ENCODE assay signal across 14 cellular contexts in genomic region chr6:43445576-43445975, GRCh38. TPM values are rescaled to one million over a fixed set of nuclear protein-coding genes. Genes with fewer than 3 reads are reported as not detected.
DNase-seq lines count a peak whose midpoint lies in the region; ATAC-seq and TF ChIP-seq lines count a peak whose summit lies in the region.
"Had no signal": no experiment of that assay in that cellular context is flagged by ENCODE, and none has a peak within 500 bp of the region (broad histone marks: within the 10 kb centered on the region; RNA-seq: fewer than 3 reads in every experiment).

No MANE protein-coding gene starts in this region.

- no peak for TF ChIP-seq CTCF in nephron progenitor cell (IDR thresholded peaks at IDR 0.05)
- no peak for TF ChIP-seq CTCF in testis (IDR thresholded peaks at IDR 0.05)

- no peaks in the 10 kb centered on the region for H3K9me3 ChIP-seq in T-helper 17 cell (ENCODE audit: control insufficient read depth, low read length, poor library complexity, severe bottlenecking)
- no peaks in the 10 kb centered on the region for H3K9me3 ChIP-seq in testis

- CTCF ChIA-PET in activated CD4-positive, alpha-beta T cell treated with anti-CD3 and anti-CD28 coated beads, Interleukin-2, amount 10 ng/mL, durations not matched to agents 7 days and 5 days (lab: Charles Lee), result interaction anchor here (0.6 to 1.6 kb wide), 2 partner anchors 10 to 41 kb away, joined by 3 to 5 read pairs; partner anchors contain the start of gene DLK2
- CTCF ChIA-PET in activated CD4-positive, alpha-beta T cell treated with anti-CD3 and anti-CD28 coated beads for 36 hours (lab: Charles Lee), result no interaction called here

- 88 to 91% methylated on average over 16 of the region's 16 CpGs for WGBS in testis, 2 donors

- peak overlapping the region; percentile 41 for H3K27ac Mint-ChIP-seq in activated CD4-positive, alpha-beta T cell treated with anti-CD3 and anti-CD28 coated beads, Interleukin-2, amount 10 ng/mL, durations not matched to agents 7 days and 5 days
- no peak overlapping the region for H3K27ac Mint-ChIP-seq in activated CD4-positive, alpha-beta T cell treated with anti-CD3 and anti-CD28 coated beads for 36 hours
- peak overlapping the region; percentile 71 for H3K27ac Mint-ChIP-seq in T-helper 17 cell
- H3K27ac Mint-ChIP-seq in nephron progenitor cell, result peak overlapping the region; percentile 59
- H3K27ac Mint-ChIP-seq: CD4-positive, alpha-beta T cell had no signal

- no peak overlapping the region for H3K4me3 ChIP-seq in testis

- no peaks in the 10 kb centered on the region for H3K36me3 ChIP-seq in testis (ENCODE audit: low read depth, missing control alignments)

- POLR2A ChIA-PET in activated CD4-positive, alpha-beta T cell treated with anti-CD3 and anti-CD28 coated beads, Interleukin-2, amount 10 ng/mL, durations not matched to agents 7 days and 5 days (lab: Charles Lee), result no interaction called here
- POLR2A ChIA-PET in activated CD4-positive, alpha-beta T cell treated with anti-CD3 and anti-CD28 coated beads for 36 hours (lab: Charles Lee), result no interaction called here

- no peak for ATAC-seq in activated CD4-positive, alpha-beta T cell treated with anti-CD3 and anti-CD28 coated beads for 36 hours
- no peak for ATAC-seq in T-helper 17 cell
- ATAC-seq: HCT116 had no signal

- no peak overlapping the region for H3K4me3 Mint-ChIP-seq in activated CD4-positive, alpha-beta T cell treated with anti-CD3 and anti-CD28 coated beads, Interleukin-2, amount 10 ng/mL, durations not matched to agents 7 days and 5 days
- H3K4me3 Mint-ChIP-seq in activated CD4-positive, alpha-beta T cell treated with anti-CD3 and anti-CD28 coated beads for 36 hours, result no peak overlapping the region
- H3K4me3 Mint-ChIP-seq in T-helper 17 cell (no peak overlapping the region), nephron progenitor cell (no peak overlapping the region)
- H3K4me3 Mint-ChIP-seq: CD4-positive, alpha-beta T cell had no signal

- no peaks in the 10 kb centered on the region for H3K4me1 ChIP-seq in testis

- intact Hi-C loops in activated CD4-positive, alpha-beta T cell treated with anti-CD3 and anti-CD28 coated beads for 36 hours (cut with DNase I, micrococcal nuclease), result no loop called here
- intact Hi-C loops in testis (cut with DNase I; ENCODE audit: low total_unique reads), result no loop called here

- H3K4me1 Mint-ChIP-seq in activated CD4-positive, alpha-beta T cell treated with anti-CD3 and anti-CD28 coated beads, Interleukin-2, amount 10 ng/mL, durations not matched to agents 7 days and 5 days, result no peaks in the 10 kb centered on the region
- H3K4me1 Mint-ChIP-seq in activated CD4-positive, alpha-beta T cell treated with anti-CD3 and anti-CD28 coated beads for 36 hours, result no peaks in the 10 kb centered on the region
- H3K4me1 Mint-ChIP-seq in T-helper 17 cell (peaks cover 2% of the 10 kb centered on the region), nephron progenitor cell (peaks cover 5% of the 10 kb centered on the region)

- no peaks in the 10 kb centered on the region for H3K27me3 Mint-ChIP-seq in activated CD4-positive, alpha-beta T cell treated with anti-CD3 and anti-CD28 coated beads, Interleukin-2, amount 10 ng/mL, durations not matched to agents 7 days and 5 days
- H3K27me3 Mint-ChIP-seq in activated CD4-positive, alpha-beta T cell treated with anti-CD3 and anti-CD28 coated beads for 36 hours, result no peaks in the 10 kb centered on the region
- H3K27me3 Mint-ChIP-seq in T-helper 17 cell (no peaks in the 10 kb centered on the region), nephron progenitor cell (ENCODE audit: low read depth, poor library complexity) (peaks cover 4% of the 10 kb centered on the region)
- H3K27me3 Mint-ChIP-seq: CD4-positive, alpha-beta T cell had no signal

- peaks cover 19% of the 10 kb centered on the region for H3K36me3 Mint-ChIP-seq in activated CD4-positive, alpha-beta T cell treated with anti-CD3 and anti-CD28 coated beads, Interleukin-2, amount 10 ng/mL, durations not matched to agents 7 days and 5 days (ENCODE audit: low read depth)
- H3K36me3 Mint-ChIP-seq in activated CD4-positive, alpha-beta T cell treated with anti-CD3 and anti-CD28 coated beads for 36 hours (ENCODE audit: low read depth), result peaks cover 16% of the 10 kb centered on the region
- H3K36me3 Mint-ChIP-seq in T-helper 17 cell (ENCODE audit: low read depth) (peaks cover 5% of the 10 kb centered on the region), nephron progenitor cell (ENCODE audit: low read depth) (peaks cover 15% of the 10 kb centered on the region)

- no peak overlapping the region for H3K27ac ChIP-seq in testis
- H3K27ac ChIP-seq: 22Rv1 had no signal

- no peaks in the 10 kb centered on the region for H3K27me3 ChIP-seq in testis

- H3K9me3 Mint-ChIP-seq in activated CD4-positive, alpha-beta T cell treated with anti-CD3 and anti-CD28 coated beads, Interleukin-2, amount 10 ng/mL, durations not matched to agents 7 days and 5 days, result no peaks in the 10 kb centered on the region
- no peaks in the 10 kb centered on the region for H3K9me3 Mint-ChIP-seq in activated CD4-positive, alpha-beta T cell treated with anti-CD3 and anti-CD28 coated beads for 36 hours (ENCODE audit: low read depth)
- H3K9me3 Mint-ChIP-seq in nephron progenitor cell, result no peaks in the 10 kb centered on the region
- H3K9me3 Mint-ChIP-seq: CD4-positive, alpha-beta T cell had no signal

- TF ChIP-seq POLR2A in testis (IDR thresholded peaks at IDR 0.05), result no peak

- no peak for DNase-seq in activated CD4-positive, alpha-beta T cell treated with anti-CD3 and anti-CD28 coated beads, Interleukin-2, amount 10 ng/mL, durations not matched to agents 7 days and 5 days
- no peak for DNase-seq in activated CD4-positive, alpha-beta T cell treated with anti-CD3 and anti-CD28 coated beads for 36 hours
- DNase-seq in T-helper 17 cell, result no peak
- no peak for DNase-seq in nephron progenitor cell
- no peak for DNase-seq in RKO (ENCODE audit: low spot score)
- DNase-seq in testis, result no peak
- no peak for DNase-seq in activated CD4-positive, alpha-beta T cell treated with anti-CD3 and anti-CD28 coated beads for 4 hours
- DNase-seq: AML-193; C1 segment of cervical spinal cord; Calu3; CD4-positive, alpha-beta T cell; DMS 273 treated with DMSO at 0.1 percent for 48 hours had no signal

RNA-seq across cellular contexts. Expression of gene DLK2, which starts 9.8 kb away (rescaled TPM):
- not detected for total RNA-seq in activated CD4-positive, alpha-beta T cell treated with anti-CD3 and anti-CD28 coated beads, Interleukin-2, amount 10 ng/mL, durations not matched to agents 7 days and 5 days
- total RNA-seq in activated CD4-positive, alpha-beta T cell treated with anti-CD3 and anti-CD28 coated beads for 36 hours, result 1 to 10 TPM; 1.9 to 2.0 TPM
- total RNA-seq in T-helper 17 cell, result under 1 TPM; 0.25 to 0.89 TPM
- 1 to 10 TPM; 1.7 to 1.9 TPM for total RNA-seq in testis
- polyA plus RNA-seq in testis (ENCODE audit: insufficient read depth, low read depth, low replicate concordance), result 1.3 TPM

RNA-seq across cellular contexts. Expression of gene ABCC10, which starts 18.2 kb away (rescaled TPM):
- total RNA-seq in activated CD4-positive, alpha-beta T cell treated with anti-CD3 and anti-CD28 coated beads, Interleukin-2, amount 10 ng/mL, durations not matched to agents 7 days and 5 days, result 10 to 100 TPM; 47.1 to 53.2 TPM
- 10 to 100 TPM; 27.8 to 29.0 TPM for total RNA-seq in activated CD4-positive, alpha-beta T cell treated with anti-CD3 and anti-CD28 coated beads for 36 hours
- 10 to 100 TPM; 51.0 to 70.7 TPM for total RNA-seq in T-helper 17 cell
- total RNA-seq in testis, result 10 to 100 TPM; 29.2 to 34.0 TPM
- polyA plus RNA-seq in testis (ENCODE audit: insufficient read depth, low read depth, low replicate concordance), result 21.0 TPM

RNA-seq across cellular contexts. Expression of gene TJAP1, which starts 31.8 kb away (rescaled TPM):
- total RNA-seq in activated CD4-positive, alpha-beta T cell treated with anti-CD3 and anti-CD28 coated beads, Interleukin-2, amount 10 ng/mL, durations not matched to agents 7 days and 5 days, result 10 to 100 TPM; 36.5 to 41.8 TPM
- total RNA-seq in activated CD4-positive, alpha-beta T cell treated with anti-CD3 and anti-CD28 coated beads for 36 hours, result 10 to 100 TPM; 35.6 to 37.2 TPM
- total RNA-seq in T-helper 17 cell (10 to 100 TPM; 33.2 to 36.3 TPM), testis (10 to 100 TPM; 55.9 to 59.1 TPM)
- 35.4 TPM for polyA plus RNA-seq in testis (ENCODE audit: insufficient read depth, low read depth, low replicate concordance)
